ENCODE assay signal across 10 cellular contexts in the genomic region with DNA sequence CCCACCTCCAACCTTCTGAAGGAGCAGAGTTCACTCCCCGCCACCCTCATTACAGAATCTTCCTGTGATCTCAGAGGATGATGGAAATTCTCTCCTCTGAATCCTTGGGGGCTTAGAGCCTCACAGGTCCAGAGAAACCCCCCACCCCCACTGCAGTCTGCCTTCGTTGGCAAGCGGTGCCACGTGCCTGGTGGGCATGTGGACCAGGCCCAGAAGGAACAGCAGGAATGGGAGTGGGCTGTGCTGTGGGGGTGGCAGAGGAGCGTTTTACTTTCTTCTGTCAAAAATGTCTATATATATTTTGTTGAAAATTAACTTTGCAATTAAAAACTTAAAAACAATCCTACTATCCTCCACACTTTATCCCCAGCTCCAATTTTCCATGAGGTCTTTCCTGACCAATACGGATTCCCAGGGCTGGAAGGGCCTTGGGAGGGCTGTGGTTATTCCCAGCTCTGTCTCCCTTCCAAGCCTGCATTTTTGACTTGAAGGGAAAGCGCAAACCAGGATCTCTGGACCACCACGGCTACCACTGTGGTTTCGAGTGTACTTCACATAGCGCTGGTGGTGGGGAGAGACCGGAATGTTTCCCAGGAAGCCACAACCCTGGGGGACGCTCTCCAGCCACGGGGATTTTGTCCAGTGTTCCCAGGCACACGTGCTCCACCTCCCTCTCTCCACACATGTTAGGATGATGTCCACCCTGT. TPM values are rescaled to one million over a fixed set of nuclear protein-coding genes. Genes with fewer than 3 reads are reported as not detected.
DNase-seq lines count a peak whose midpoint lies in the region; ATAC-seq and TF ChIP-seq lines count a peak whose summit lies in the region.
"Had no signal": no experiment of that assay in that cellular context is flagged by ENCODE, and none has a peak within 500 bp of the region (broad histone marks: within the 10 kb centered on the region; RNA-seq: fewer than 3 reads in every experiment).

No MANE protein-coding gene starts in this region.

- no peak overlapping the region for H2BK12ac ChIP-seq in mesenchymal stem cell (ENCODE audit: low read length in 2 of 2)

- no peak for TF ChIP-seq CTCF in right atrium auricular region (IDR thresholded peaks at IDR 0.05)
- no peak for TF ChIP-seq CTCF in type B pancreatic cell (conservative IDR thresholded peaks at IDR 0.05)

- peak overlapping the region in 1 of 2 experiments; percentile 5 for H3K23ac ChIP-seq in mesenchymal stem cell (ENCODE audit: low read length in 2 of 2)

- no peak overlapping the region for H4K91ac ChIP-seq in mesenchymal stem cell (ENCODE audit: low read length)

- H4K8ac ChIP-seq in mesenchymal stem cell (ENCODE audit: low read length): no peak overlapping the region

- no peaks in the 10 kb centered on the region for H3K9me3 Mint-ChIP-seq in activated naive CD8-positive, alpha-beta T cell (ENCODE audit: low read depth)
- no peaks in the 10 kb centered on the region for H3K9me3 Mint-ChIP-seq in type B pancreatic cell

- H2BK15ac ChIP-seq in mesenchymal stem cell (ENCODE audit: low read depth, poor library complexity, severe bottlenecking): no peak overlapping the region

- no peaks in the 10 kb centered on the region for H3K79me1 ChIP-seq in mesenchymal stem cell (replicated peaks; ENCODE audit: low read length, poor library complexity, severe bottlenecking)

- H3K14ac ChIP-seq in mesenchymal stem cell (ENCODE audit: low read length in 2 of 2): no peak overlapping the region

- no peak overlapping the region for H2AFZ ChIP-seq in mesenchymal stem cell (ENCODE audit: low read depth, low read length)

- no peak overlapping the region for H3K4ac ChIP-seq in mesenchymal stem cell (ENCODE audit: low read depth in 1 of 2, low read length in 2 of 2)

- no peak overlapping the region for H3K4me3 ChIP-seq in right atrium auricular region
- H3K4me3 ChIP-seq in mesenchymal stem cell (ENCODE audit: insufficient read depth in 1 of 2, low read depth in 1 of 2, low read length in 2 of 2): no peak overlapping the region

- in situ Hi-C loops in KBM-7 (cut with MboI; ENCODE audit: low pct_unique_long_range_greater_than_20kb, low sequenced_read_pairs): no loop called here

- peaks cover 3% of the 10 kb centered on the region for H3K36me3 Mint-ChIP-seq in activated naive CD8-positive, alpha-beta T cell
- no peaks in the 10 kb centered on the region for H3K36me3 Mint-ChIP-seq in type B pancreatic cell

- peaks cover 5% of the 10 kb centered on the region for H3K27me3 Mint-ChIP-seq in activated naive CD8-positive, alpha-beta T cell
- peaks cover 83% of the 10 kb centered on the region for H3K27me3 Mint-ChIP-seq in type B pancreatic cell

- DNase-seq in right atrium auricular region (ENCODE audit: low spot score) (no peak), left cardiac atrium (no peak), mesenchymal stem cell (peak; percentile 5), type B pancreatic cell (ENCODE audit: extremely low spot score, unreplicated experiment) (no peak), COLO668 (lab: John Stamatoyannopoulos, UW; ENCODE audit: unreplicated experiment) (no peak), KBM-7 (no peak)
- DNase-seq: NCI-H1417 treated with DMSO at 0.1 percent for 48 hours; stimulated activated CD8-positive, alpha-beta memory T cell treated with anti-CD3 and anti-CD28 coated beads, Interleukin-4, amount 100 ng/mL, for 48 hours had no signal

- no peak for ATAC-seq in left cardiac atrium
- no peak for ATAC-seq in SK-N-SH treated with all-trans-retinoic acid at 6 μM for 48 hours

- no peaks in the 10 kb centered on the region for H3K27me3 ChIP-seq in right atrium auricular region
- peaks cover 41 to 71% of the 10 kb centered on the region in 2 experiments for H3K27me3 ChIP-seq in mesenchymal stem cell (ENCODE audit: control insufficient read depth in 1 of 2, insufficient read depth in 1 of 2, low read length in 2 of 2)

- H3K18ac ChIP-seq in mesenchymal stem cell (ENCODE audit: low read depth in 1 of 2, low read length in 2 of 2): no peak overlapping the region

- peak overlapping the region; percentile 26 to 63 for H3K27ac ChIP-seq in right atrium auricular region
- H3K27ac ChIP-seq in mesenchymal stem cell (ENCODE audit: low read length, poor library complexity, severe bottlenecking): no peak overlapping the region

- H3K36me3 ChIP-seq in right atrium auricular region: no peaks in the 10 kb centered on the region
- no peaks in the 10 kb centered on the region for H3K36me3 ChIP-seq in mesenchymal stem cell (ENCODE audit: control insufficient read depth in 1 of 2, insufficient read depth in 2 of 2, low read depth in 1 of 2, low read length in 2 of 2)

- H2AK5ac ChIP-seq in mesenchymal stem cell (ENCODE audit: low read length, severe bottlenecking): no peak overlapping the region

- intact Hi-C loops in left cardiac atrium (cut with DNase I): loop anchor here in 1 of 2 donors (5.0 kb wide), 1 partner anchor 78 kb away; no protein-coding TSS in a partner anchor

- no peaks in the 10 kb centered on the region for H3K9me3 ChIP-seq in right atrium auricular region
- no peaks in the 10 kb centered on the region for H3K9me3 ChIP-seq in mesenchymal stem cell (ENCODE audit: control insufficient read depth, low read length)

- WGBS in mesenchymal stem cell: 79% methylated on average over 9 of the region's 14 CpGs

- no peak overlapping the region for H2BK5ac ChIP-seq in mesenchymal stem cell (ENCODE audit: low read depth, low read length, poor library complexity, severe bottlenecking)

- H3K4me1 ChIP-seq in right atrium auricular region (peaks cover 0 to 16% of the 10 kb centered on the region in 2 donors), mesenchymal stem cell (ENCODE audit: control insufficient read depth, insufficient read depth, low read depth, low read length) (peaks cover 12% of the 10 kb centered on the region)

- H3K9ac ChIP-seq in mesenchymal stem cell (ENCODE audit: low read length): no peak overlapping the region

- H3K4me3 Mint-ChIP-seq in activated naive CD8-positive, alpha-beta T cell: peak overlapping the region; percentile 65
- peak overlapping the region; percentile 73 for H3K4me3 Mint-ChIP-seq in type B pancreatic cell

- peaks cover 22% of the 10 kb centered on the region for H3K4me1 Mint-ChIP-seq in activated naive CD8-positive, alpha-beta T cell (ENCODE audit: low read depth)
- H3K4me1 Mint-ChIP-seq in type B pancreatic cell (ENCODE audit: unreplicated experiment): no peaks in the 10 kb centered on the region

- no peak overlapping the region for H2BK120ac ChIP-seq in mesenchymal stem cell (ENCODE audit: low read depth, low read length)

- H3K4me2 ChIP-seq in mesenchymal stem cell (ENCODE audit: low read length, poor library complexity, severe bottlenecking): no peak overlapping the region

- H3K27ac Mint-ChIP-seq in activated naive CD8-positive, alpha-beta T cell: no peak overlapping the region
- H3K27ac Mint-ChIP-seq in type B pancreatic cell: peak overlapping the region; percentile 69

TF ChIP-seq in SK-N-SH treated with all-trans-retinoic acid at 6 μM for 48 hours, 23 proteins besides CTCF, POLR2A, EP300 and RAD21 (continues in another document):
- TF ChIP-seq RARB (CRISPR knock-in tag; IDR thresholded peaks at IDR 0.05): no peak
- TF ChIP-seq BACH2 (CRISPR knock-in tag; IDR thresholded peaks at IDR 0.05; ENCODE audit: borderline replicate concordance): no peak
- no peak for TF ChIP-seq SNAI2 (CRISPR knock-in tag; IDR thresholded peaks at IDR 0.05)
- no peak for TF ChIP-seq ARNTL (CRISPR knock-in tag; IDR thresholded peaks at IDR 0.05; ENCODE audit: borderline replicate concordance, low read depth)
- no peak for TF ChIP-seq ZFP30 (CRISPR knock-in tag; IDR thresholded peaks at IDR 0.05)
- no peak for TF ChIP-seq ZNF70 (CRISPR knock-in tag; IDR thresholded peaks at IDR 0.05)
- TF ChIP-seq, protein P1, sequence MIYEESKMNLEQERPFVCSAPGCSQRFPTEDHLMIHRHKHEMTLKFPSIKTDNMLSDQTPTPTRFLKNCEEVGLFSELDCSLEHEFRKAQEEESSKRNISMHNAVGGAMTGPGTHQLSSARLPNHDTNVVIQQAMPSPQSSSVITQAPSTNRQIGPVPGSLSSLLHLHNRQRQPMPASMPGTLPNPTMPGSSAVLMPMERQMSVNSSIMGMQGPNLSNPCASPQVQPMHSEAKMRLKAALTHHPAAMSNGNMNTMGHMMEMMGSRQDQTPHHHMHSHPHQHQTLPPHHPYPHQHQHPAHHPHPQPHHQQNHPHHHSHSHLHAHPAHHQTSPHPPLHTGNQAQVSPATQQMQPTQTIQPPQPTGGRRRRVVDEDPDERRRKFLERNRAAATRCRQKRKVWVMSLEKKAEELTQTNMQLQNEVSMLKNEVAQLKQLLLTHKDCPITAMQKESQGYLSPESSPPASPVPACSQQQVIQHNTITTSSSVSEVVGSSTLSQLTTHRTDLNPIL (CRISPR knock-in tag; IDR thresholded peaks at IDR 0.05; ENCODE audit: low read depth): no peak
- TF ChIP-seq ZFP3 (CRISPR knock-in tag; IDR thresholded peaks at IDR 0.05): no peak
- no peak for TF ChIP-seq CSDC2 (CRISPR knock-in tag; IDR thresholded peaks at IDR 0.05)

RNA-seq across cellular contexts. Expression of a gene that starts 1.0 kb away (rescaled TPM):
- total RNA-seq in right atrium auricular region (10 to 100 TPM; 18.0 to 24.6 TPM), left cardiac atrium (10 to 100 TPM; 26.9 to 30.8 TPM), type B pancreatic cell (ENCODE audit: low replicate concordance) (5.9 and 6.9 TPM in 2 replicates)
- 1.9 TPM for polyA plus RNA-seq in mesenchymal stem cell (2013, experiment 1 of 2)
- 1.9 TPM for polyA plus RNA-seq in mesenchymal stem cell (2013, experiment 2 of 2)

RNA-seq across cellular contexts. Expression of a gene that starts 27.2 kb away (rescaled TPM):
- total RNA-seq in right atrium auricular region (10 to 100 TPM; 28.0 to 57.0 TPM), left cardiac atrium (10 to 100 TPM; 46.0 to 54.3 TPM), type B pancreatic cell (ENCODE audit: low replicate concordance) (93.5 and 116 TPM in 2 replicates)
- polyA plus RNA-seq in mesenchymal stem cell (2013, experiment 1 of 2): 39.2 TPM
- 38.5 TPM for polyA plus RNA-seq in mesenchymal stem cell (2013, experiment 2 of 2)

RNA-seq across cellular contexts. Expression of a gene that starts 50.9 kb away (rescaled TPM):
- 10 to 100 TPM; 12.3 TPM for total RNA-seq in right atrium auricular region
- 10 to 100 TPM in 1 of 2 donors, 1 to 10 TPM in 1; 8.8 to 10.8 TPM for total RNA-seq in left cardiac atrium
- 11.2 TPM for polyA plus RNA-seq in mesenchymal stem cell (2013, experiment 1 of 2)
- polyA plus RNA-seq in mesenchymal stem cell (2013, experiment 2 of 2): 11.2 TPM
- total RNA-seq in type B pancreatic cell (ENCODE audit: low replicate concordance): 23.9 and 31.5 TPM in 2 replicates
